In the genomic region with DNA sequence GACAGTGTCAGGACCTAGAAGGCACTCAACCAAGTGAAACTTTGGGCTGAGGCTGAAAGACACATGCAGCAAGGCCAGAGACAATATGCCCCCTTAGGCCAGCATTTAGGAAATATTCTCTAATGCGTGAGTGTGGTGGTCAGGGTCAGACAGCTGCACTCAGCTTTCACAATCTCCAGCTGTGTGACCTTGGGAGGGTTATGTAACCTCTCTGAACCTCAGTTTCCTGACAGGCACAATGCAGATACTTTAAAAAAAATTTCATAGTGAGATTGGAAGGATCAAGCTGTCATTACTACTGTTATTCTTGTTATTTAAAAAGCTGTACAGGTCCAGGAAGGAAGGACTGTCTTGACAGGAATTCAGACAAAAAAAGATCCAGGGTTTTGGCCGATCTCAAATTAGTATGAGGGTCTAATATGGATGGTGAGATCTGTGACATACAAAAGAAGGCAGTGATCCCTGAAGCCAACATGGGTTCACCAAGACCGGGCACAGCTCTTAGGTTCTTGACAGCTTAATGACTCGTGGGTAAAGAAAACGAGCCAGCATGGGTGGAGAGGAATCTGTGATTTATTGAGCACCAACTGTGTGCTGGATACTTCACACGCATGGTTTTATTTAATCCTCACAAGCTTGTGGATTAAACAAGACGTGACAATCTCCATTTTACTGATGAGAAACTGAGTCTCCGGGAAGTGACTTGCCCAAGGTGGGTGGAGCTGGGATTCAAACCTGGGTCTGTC, we compare ENCODE assay signal across 30 cellular contexts. TPM values are rescaled to one million over a fixed set of nuclear protein-coding genes. Genes with fewer than 3 reads are reported as not detected.
"Had no signal": no experiment of that assay in that cellular context is flagged by ENCODE, and none has a peak within 500 bp of the region (broad histone marks: within the 10 kb centered on the region; RNA-seq: fewer than 3 reads in every experiment).

No MANE protein-coding gene starts in this region.

- H3K4me3 ChIP-seq: cardiac muscle cell, Peyer's patch, SJCRH30 had no signal

- H3K36me3 ChIP-seq: cardiac muscle cell, Peyer's patch, SJCRH30 had no signal

- H3K27me3 ChIP-seq: cardiac muscle cell, Peyer's patch, SJCRH30 had no signal

- H3K9ac ChIP-seq: SK-N-SH had no signal

- H3K27ac ChIP-seq: cardiac muscle cell, Peyer's patch, RWPE1, SJCRH30, VCaP had no signal

- H3K9me3 ChIP-seq: Peyer's patch, SJCRH30, SK-N-SH had no signal

- H3K4me1 ChIP-seq: Peyer's patch had no signal

- ATAC-seq: activated T-helper 17 cell treated with anti-CD3 and anti-CD28 coated beads, Interleukin-2, amount 50 U/mL, for 72 hours had no signal

- H3K4me2 ChIP-seq: SK-N-SH had no signal

- DNase-seq: activated CD4-positive, alpha-beta memory T cell treated with anti-CD3 and anti-CD28 coated beads for 36 hours; activated CD4-positive, alpha-beta T cell treated with anti-CD3 and anti-CD28 coated beads, Interleukin-2, amount 10 ng/mL, durations not matched to agents 7 days and 5 days; activated CD4-positive, CD25-positive, alpha-beta regulatory T cell; activated gamma-delta T cell; activated naive CD4-positive, alpha-beta T cell treated with anti-CD3 and anti-CD28 coated beads for 36 hours; activated T-cell treated with anti-CD3 and anti-CD28 coated beads for 4 hours; activated T-cell treated with anti-CD3 and anti-CD28 coated beads, Interleukin-2, amount 50 U/mL, for 48 hours; amygdala; MM.1S; NCI-H1092; NCI-H1417; NCI-H1930; NCI-H2171; NCI-H2227 treated with DMSO at 0.1 percent for 48 hours; NCI-H446 treated with DMSO at 0.1 percent for 48 hours; NCI-H524 treated with DMSO at 0.1 percent for 48 hours; NCI-H774; NK-92 treated with Interleukin-12 subunit alpha and Interleukin-12 subunit beta, amount 100 ng/mL, for 24 hours; Peyer's patch; Right ventricle myocardium superior; SJCRH30; SK-N-SH; T-helper 1 cell had no signal

- FAIRE-seq: astrocyte had no signal

RNA-seq across cellular contexts. Expression of a gene that starts 54.6 kb away (rescaled TPM):
- total RNA-seq: activated CD4-positive, alpha-beta T cell treated with anti-CD3 and anti-CD28 coated beads, Interleukin-2, amount 10 ng/mL, durations not matched to agents 7 days and 5 days; activated naive CD4-positive, alpha-beta T cell treated with anti-CD3 and anti-CD28 coated beads for 36 hours; Peyer's patch; T-helper 2 cell treated with Interferon-gamma antibody and Interleukin-4, amounts not matched to agents 100 ng/mL and 5 ng/mL, for 36 hours had no signal
- polyA plus RNA-seq: IgD-negative memory B cell, SK-N-SH had no signal
